ENCODE assay signal across 8 cellular contexts in the genomic region with DNA sequence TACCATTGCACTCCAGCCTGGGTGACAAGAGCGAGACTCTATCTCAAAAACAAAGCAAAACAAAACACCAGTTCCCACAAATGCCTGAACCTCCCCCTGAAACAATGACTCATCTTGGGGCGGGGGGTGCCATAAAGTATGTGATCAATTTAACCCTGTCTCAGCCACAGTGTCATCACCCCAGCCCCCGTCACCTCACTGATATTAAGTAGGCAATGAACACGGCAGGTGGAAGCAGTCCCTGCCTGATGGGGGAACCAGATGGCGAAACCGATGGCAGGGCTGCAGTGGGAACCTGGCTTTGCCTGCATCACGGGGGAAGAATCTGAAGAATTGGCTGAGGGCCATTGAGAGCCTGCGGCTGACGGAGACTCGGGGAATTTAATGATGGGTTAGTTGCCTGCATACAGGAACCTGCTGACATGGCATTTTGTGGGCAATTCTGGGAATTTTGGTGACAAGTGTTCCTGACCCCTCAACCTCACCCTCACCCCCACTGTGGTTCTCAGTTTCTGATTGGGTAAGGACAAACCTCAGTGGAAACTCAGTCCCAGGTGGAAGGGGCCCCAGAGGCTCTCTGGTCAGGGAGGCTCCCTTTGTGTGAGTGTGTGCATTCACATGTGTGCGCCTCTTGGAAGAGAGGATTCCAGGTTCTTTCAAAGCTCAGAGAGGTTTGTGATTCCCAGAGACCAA. TPM values are rescaled to one million over a fixed set of nuclear protein-coding genes. Genes with fewer than 3 reads are reported as not detected.
DNase-seq lines count a peak whose midpoint lies in the region; ATAC-seq and TF ChIP-seq lines count a peak whose summit lies in the region.

No MANE protein-coding gene starts in this region.

- peak in 2 of 3 experiments; percentile 25 to 30 for DNase-seq in activated CD8-positive, alpha-beta memory T cell treated with anti-CD3 and anti-CD28 coated beads for 48 hours (ENCODE audit: low read depth in 2 of 3, low spot score in 2 of 3)
- DNase-seq in activated CD8-positive, alpha-beta memory T cell treated with anti-CD3 and anti-CD28 coated beads, Interleukin-2, amount 50 U/mL, for 4 hours = no peak
- DNase-seq in RPMI8226 (peak; percentile 93), epithelial cell of proximal tubule (ENCODE audit: low read depth) (peak; percentile 61), OCI-M2 (lab: John Stamatoyannopoulos, UW; ENCODE audit: unreplicated experiment) (no peak)
- DNase-seq in stimulated activated CD4-positive, alpha-beta T cell treated with anti-CD3 and anti-CD28 coated beads, Interleukin-15, amount 100 ng/mL, for 24 hours = peak; percentile 59

- ATAC-seq in GM18868 (IDR thresholded peaks at IDR 0.05; ENCODE audit: unreplicated experiment) (no peak), GM18873 (IDR thresholded peaks at IDR 0.05; ENCODE audit: low FRiP score, unreplicated experiment) (no peak)

- no peak overlapping the region for H3K4me3 ChIP-seq in epithelial cell of proximal tubule (ENCODE audit: low read depth, low read length)

- TF ChIP-seq CTCF in epithelial cell of proximal tubule (conservative IDR thresholded peaks at IDR 0.05; ENCODE audit: low read depth, low read length) = no peak

RNA-seq across cellular contexts. Expression of a gene that starts 39.1 kb away (rescaled TPM):
- total RNA-seq in epithelial cell of proximal tubule = not detected in 2 replicates

Comparison
In these comparisons a context has a peak if more than half of its experiments do, and no peak if none do; other contexts are left out.
1. DNase-seq: peak in activated CD8-positive, alpha-beta memory T cell treated with anti-CD3 and anti-CD28 coated beads for 48 hours (2 of 3), RPMI8226 (single experiment), epithelial cell of proximal tubule (single experiment) and stimulated activated CD4-positive, alpha-beta T cell treated with anti-CD3 and anti-CD28 coated beads, Interleukin-15, amount 100 ng/mL, for 24 hours (single experiment); none in activated CD8-positive, alpha-beta memory T cell treated with anti-CD3 and anti-CD28 coated beads, Interleukin-2, amount 50 U/mL, for 4 hours (single experiment) and OCI-M2 (single experiment).